ENCODE assay signal across 8 cellular contexts in the genomic region with DNA sequence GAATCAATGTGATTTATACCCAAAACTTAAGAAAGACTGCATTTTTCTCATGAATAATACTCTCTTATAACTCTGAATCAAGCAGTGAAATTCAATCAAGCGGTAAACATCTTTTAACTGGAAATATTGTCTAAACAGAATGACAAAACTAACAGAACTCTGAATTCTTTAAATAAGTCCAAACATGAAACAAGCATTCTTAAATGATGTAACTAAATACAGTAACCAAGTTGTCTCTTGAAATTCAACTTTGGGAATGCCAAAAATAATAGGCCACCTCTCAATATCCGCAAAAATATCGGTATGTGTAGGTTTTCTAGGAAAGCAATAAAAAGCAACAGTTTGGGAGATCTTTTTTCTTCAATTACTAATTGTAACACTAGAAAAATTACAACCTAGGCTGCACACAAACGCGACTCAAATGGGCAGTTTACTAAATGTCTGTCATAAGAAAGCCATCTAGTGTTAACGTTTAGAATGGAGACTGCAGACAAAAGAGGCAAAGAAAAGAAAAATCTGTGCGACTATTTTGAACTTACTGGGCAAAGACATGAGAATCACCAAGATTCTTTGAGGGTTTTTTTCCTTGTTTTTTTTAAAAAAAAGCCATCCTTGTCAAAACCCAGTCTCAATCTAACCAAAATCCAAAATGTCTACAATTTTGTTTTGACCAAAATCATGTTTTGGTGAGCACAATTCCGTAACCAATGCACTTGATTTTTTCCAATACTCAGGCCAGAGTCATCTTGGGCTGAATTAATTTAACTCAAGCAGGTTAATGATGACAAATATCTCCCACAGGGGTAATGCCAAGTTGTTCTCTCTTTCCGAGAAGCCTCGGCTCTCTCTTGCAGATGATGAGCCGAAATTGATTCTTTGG. TPM values are rescaled to one million over a fixed set of nuclear protein-coding genes. Genes with fewer than 3 reads are reported as not detected.
DNase-seq lines count a peak whose midpoint lies in the region; ATAC-seq, FAIRE-seq and TF ChIP-seq lines count a peak whose summit lies in the region.

No MANE protein-coding gene starts in this region.

- intact Hi-C loops in left colon (cut with DNase I, micrococcal nuclease) = no loop called here

- H3K36me3 ChIP-seq in muscle layer of duodenum (ENCODE audit: control insufficient read depth in 1 of 2, insufficient read depth in 2 of 2, low read length in 2 of 2) = no peaks in the 10 kb centered on the region

- peaks cover 4% of the 10 kb centered on the region for H3K36me3 Mint-ChIP-seq in effector memory CD8-positive, alpha-beta T cell (ENCODE audit: insufficient read depth)

- H3K27ac Mint-ChIP-seq in effector memory CD8-positive, alpha-beta T cell = peak overlapping the region in 1 of 2 donors; percentile 84

- TF ChIP-seq CTCF in AG04450 (IDR thresholded peaks at IDR 0.05; ENCODE audit: low read depth, low read length) (peak; percentile 46), RWPE1 (conservative IDR thresholded peaks at IDR 0.05; ENCODE audit: low read depth) (peak; percentile 58)

- peak overlapping the region; percentile 82 to 85 for H3K4me3 Mint-ChIP-seq in effector memory CD8-positive, alpha-beta T cell

- H3K27ac ChIP-seq in AG04450 (ENCODE audit: low read depth, low read length) (peak overlapping the region; percentile 49), RWPE1 (peak overlapping the region; percentile 84), muscle layer of duodenum (ENCODE audit: low read length) (peak overlapping the region; percentile 50)

- H3K4me1 ChIP-seq in muscle layer of duodenum (ENCODE audit: control insufficient read depth in 1 of 2, insufficient read depth in 2 of 2, low read length in 2 of 2) = peaks cover 12 to 22% of the 10 kb centered on the region in 2 donors

- DNase-seq in AG04450 (ENCODE audit: low read depth, low spot score) = no peak
- DNase-seq in GM19239 (ENCODE audit: insufficient read length, low spot score) = no peak
- no peak for DNase-seq in RWPE1 (ENCODE audit: low spot score)
- no peak for DNase-seq in effector memory CD8-positive, alpha-beta T cell
- no peak for DNase-seq in HEK293T (ENCODE audit: extremely low spot score)
- DNase-seq in left colon = no peak
- no peak for DNase-seq in cerebellar nuclear complex (lab: John Stamatoyannopoulos, UW)

- peak; percentile 31 for FAIRE-seq in GM19239 (lab: Jason Lieb, UNC)

- POLR2A ChIA-PET in AG04450 (lab: Yijun Ruan, JAX) = interaction anchor here (0.6 kb wide), 1 partner anchor 226 kb away, joined by 3 read pairs; no protein-coding TSS in a partner anchor
- POLR2A ChIA-PET in RWPE1 (lab: Yijun Ruan, JAX; ENCODE audit: low non-redundant PET) = no interaction called here
- POLR2A ChIA-PET in HEK293T (lab: Yijun Ruan, JAX) = no interaction called here

- H3K9me3 ChIP-seq in AG04450 (ENCODE audit: control insufficient read depth, insufficient read depth, low read length) = peaks cover 3% of the 10 kb centered on the region; the same call in 1 of the 2 replicates
- H3K9me3 ChIP-seq in muscle layer of duodenum (ENCODE audit: control insufficient read depth in 1 of 2, low read length in 2 of 2) = no peaks in the 10 kb centered on the region

- H3K27me3 ChIP-seq in AG04450 (ENCODE audit: control insufficient read depth, insufficient read depth, low read length) = no peaks in the 10 kb centered on the region
- H3K27me3 ChIP-seq in muscle layer of duodenum (ENCODE audit: low read depth, low read length) = no peaks in the 10 kb centered on the region

- no peak for ATAC-seq in effector memory CD8-positive, alpha-beta T cell (replicated peaks)
- no peak for ATAC-seq in left colon

- H3K27me3 Mint-ChIP-seq in effector memory CD8-positive, alpha-beta T cell = peaks cover 9 to 10% of the 10 kb centered on the region in 2 donors

- peak overlapping the region; percentile 81 for H3K4me3 ChIP-seq in AG04450 (ENCODE audit: low read depth, low read length)
- peak overlapping the region; percentile 87 to 89 for H3K4me3 ChIP-seq in muscle layer of duodenum (ENCODE audit: low read depth in 1 of 2, low read length in 2 of 2)

- no peaks in the 10 kb centered on the region for H3K9me3 Mint-ChIP-seq in effector memory CD8-positive, alpha-beta T cell

- peaks cover 26 to 30% of the 10 kb centered on the region in 2 donors for H3K4me1 Mint-ChIP-seq in effector memory CD8-positive, alpha-beta T cell (ENCODE audit: low read depth in 2 of 2)

- CTCF ChIA-PET in AG04450 (lab: Charles Lee) = interaction anchor here (0.6 to 3.1 kb wide), 9 partner anchors 30 to 872 kb away, joined by 3 to 19 read pairs (median 4); no protein-coding TSS in a partner anchor
- CTCF ChIA-PET in RWPE1 (lab: Yijun Ruan, JAX) = interaction anchor here (0.5 to 1.3 kb wide), 11 partner anchors 99 to 903 kb away, joined by 3 to 10 read pairs (median 3); no protein-coding TSS in a partner anchor
- CTCF ChIA-PET in HEK293T (lab: Yijun Ruan, JAX) = interaction anchor here (0.8 to 1.2 kb wide), 4 partner anchors 57 to 762 kb away, joined by 3 to 8 read pairs (median 4); no protein-coding TSS in a partner anchor

TF ChIP-seq in HEK293T, 16 proteins besides CTCF, POLR2A, EP300 and RAD21:
- no peak for TF ChIP-seq ARNT (IDR thresholded peaks at IDR 0.05)
- no peak for TF ChIP-seq BHLHE40 (IDR thresholded peaks at IDR 0.05; ENCODE audit: borderline replicate concordance)
- TF ChIP-seq ELF4 (IDR thresholded peaks at IDR 0.05) = no peak
- no peak for TF ChIP-seq TARDBP (IDR thresholded peaks at IDR 0.05)
- no peak for TF ChIP-seq FOXK2 (IDR thresholded peaks at IDR 0.05)
- TF ChIP-seq SUZ12 (IDR thresholded peaks at IDR 0.05) = no peak
- TF ChIP-seq, protein P1, sequence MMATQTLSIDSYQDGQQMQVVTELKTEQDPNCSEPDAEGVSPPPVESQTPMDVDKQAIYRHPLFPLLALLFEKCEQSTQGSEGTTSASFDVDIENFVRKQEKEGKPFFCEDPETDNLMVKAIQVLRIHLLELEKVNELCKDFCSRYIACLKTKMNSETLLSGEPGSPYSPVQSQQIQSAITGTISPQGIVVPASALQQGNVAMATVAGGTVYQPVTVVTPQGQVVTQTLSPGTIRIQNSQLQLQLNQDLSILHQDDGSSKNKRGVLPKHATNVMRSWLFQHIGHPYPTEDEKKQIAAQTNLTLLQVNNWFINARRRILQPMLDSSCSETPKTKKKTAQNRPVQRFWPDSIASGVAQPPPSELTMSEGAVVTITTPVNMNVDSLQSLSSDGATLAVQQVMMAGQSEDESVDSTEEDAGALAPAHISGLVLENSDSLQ (IDR thresholded peaks at IDR 0.05) = no peak
- no peak for TF ChIP-seq FOXM1 (IDR thresholded peaks at IDR 0.05; ENCODE audit: borderline replicate concordance)
- no peak for TF ChIP-seq LEF1 (IDR thresholded peaks at IDR 0.05; ENCODE audit: borderline replicate concordance)
- no peak for TF ChIP-seq SP1 (IDR thresholded peaks at IDR 0.05)
- no peak for TF ChIP-seq FOXA1 (IDR thresholded peaks at IDR 0.05)
- no peak for TF ChIP-seq HDGF (IDR thresholded peaks at IDR 0.05; ENCODE audit: borderline replicate concordance)
- no peak for TF ChIP-seq ZNF384 (IDR thresholded peaks at IDR 0.05)
- TF ChIP-seq NFRKB (IDR thresholded peaks at IDR 0.05) = no peak
TF ChIP-seq in HEK293T: peak in this region for 0.

RNA-seq across cellular contexts. Expression of a gene that starts 1.4 kb away (rescaled TPM):
- 63.5 and 65.0 TPM in 2 replicates for polyA plus RNA-seq in AG04450 (2011; rRNA removed)
- 148 and 151 TPM in 2 replicates for polyA minus RNA-seq in AG04450 (2011; rRNA and poly(A)+ RNA removed)
- 10 to 100 TPM; 76.5 to 89.8 TPM for total RNA-seq in left colon
